9 cellular contexts compared by ENCODE assay signal in genomic region chr12:95385246-95385645, GRCh38.
DNase-seq lines count a peak whose midpoint lies in the region; ATAC-seq lines count a peak whose summit lies in the region.
"Had no signal": no experiment of that assay in that cellular context is flagged by ENCODE, and none has a peak within 500 bp of the region (broad histone marks: within the 10 kb centered on the region; RNA-seq: fewer than 3 reads in every experiment).

No MANE protein-coding gene starts in this region.

- H3K9me3 ChIP-seq in esophagus (ENCODE audit: control insufficient read depth in 2 of 2, insufficient read depth in 1 of 2, low read depth in 1 of 2, low read length in 1 of 2) = no peaks in the 10 kb centered on the region
- H3K9me3 ChIP-seq in muscle layer of duodenum (ENCODE audit: control insufficient read depth in 1 of 2, low read length in 2 of 2) = no peaks in the 10 kb centered on the region
- H3K9me3 ChIP-seq in aorta (ENCODE audit: control insufficient read depth, low read length) = no peaks in the 10 kb centered on the region

- DNase-seq in Right ventricle myocardium inferior (ENCODE audit: missing footprints) (no peak), cardiac septum (ENCODE audit: low spot score) (no peak), aorta (peak in 1 of 2 donors; percentile 52), NCI-H748 (lab: John Stamatoyannopoulos, UW; ENCODE audit: unreplicated experiment) (no peak)
- DNase-seq: ACHN had no signal

- intact Hi-C loops in Right ventricle myocardium inferior (cut with DNase I) (loop anchor here (5.0 kb wide), 1 partner anchor 87 kb away; the partner anchor contains the start of gene METAP2), cardiac septum (cut with DNase I) (loop anchor here (1.0 kb wide), 1 partner anchor 89 kb away; the partner anchor contains the start of gene METAP2), aorta (cut with DNase I) (loop anchor here in 1 of 2 donors (10.0 kb wide), 1 partner anchor 90 kb away; the partner anchor contains the start of gene METAP2)

- ATAC-seq in Right ventricle myocardium inferior = peak; percentile 93
- peak; percentile 86 for ATAC-seq in aorta (ENCODE audit: low FRiP score)
- no peak for ATAC-seq in HG02884 (IDR thresholded peaks at IDR 0.05; ENCODE audit: unreplicated experiment)
- ATAC-seq in HG03442 (IDR thresholded peaks at IDR 0.05; ENCODE audit: unreplicated experiment) = no peak

- H3K4me3 ChIP-seq in esophagus (ENCODE audit: low read depth in 1 of 2, low read length in 2 of 2) (no peak overlapping the region), muscle layer of duodenum (ENCODE audit: low read depth in 1 of 2, low read length in 2 of 2) (peak overlapping the region; percentile 53 to 61), aorta (ENCODE audit: low read length in 2 of 2) (peak overlapping the region; percentile 34 to 96)

- peak overlapping the region; percentile 65 to 81 for H3K27ac ChIP-seq in esophagus (ENCODE audit: low read depth in 2 of 2, low read length in 1 of 2)
- peak overlapping the region; percentile 40 for H3K27ac ChIP-seq in muscle layer of duodenum (ENCODE audit: low read length)
- peak overlapping the region; percentile 93 to 100 for H3K27ac ChIP-seq in aorta (ENCODE audit: low read depth in 1 of 2, low read length in 2 of 2)

- no peaks in the 10 kb centered on the region for H3K36me3 ChIP-seq in esophagus (ENCODE audit: control insufficient read depth in 2 of 2, insufficient read depth in 2 of 2, low read length in 1 of 2)
- H3K36me3 ChIP-seq in muscle layer of duodenum (ENCODE audit: control insufficient read depth in 1 of 2, insufficient read depth in 2 of 2, low read length in 2 of 2) = no peaks in the 10 kb centered on the region
- H3K36me3 ChIP-seq in aorta (ENCODE audit: control insufficient read depth in 1 of 2, insufficient read depth in 2 of 2, low read length in 1 of 2) = no peaks in the 10 kb centered on the region

- H3K27me3 ChIP-seq in esophagus (ENCODE audit: control insufficient read depth in 1 of 2, insufficient read depth in 2 of 2, low read length in 2 of 2) = no peaks in the 10 kb centered on the region
- no peaks in the 10 kb centered on the region for H3K27me3 ChIP-seq in muscle layer of duodenum (ENCODE audit: low read depth, low read length)
- no peaks in the 10 kb centered on the region for H3K27me3 ChIP-seq in aorta (ENCODE audit: control insufficient read depth in 1 of 2, insufficient read depth in 2 of 2, low read length in 1 of 2)

- WGBS in esophagus, 2 donors = 21 to 28% methylated on average over 7 of the region's 7 CpGs
- 1 to 6% methylated on average over 7 of the region's 7 CpGs for WGBS in aorta, 2 donors

- H3K4me1 ChIP-seq in esophagus (ENCODE audit: control insufficient read depth in 2 of 2, insufficient read depth in 2 of 2, low read length in 1 of 2) (no peaks in the 10 kb centered on the region), muscle layer of duodenum (ENCODE audit: control insufficient read depth in 1 of 2, insufficient read depth in 2 of 2, low read length in 2 of 2) (peaks cover 0 to 17% of the 10 kb centered on the region in 2 donors), aorta (ENCODE audit: control insufficient read depth in 1 of 2, insufficient read depth in 2 of 2, low read length in 2 of 2) (peaks cover 2 to 3% of the 10 kb centered on the region in 2 donors)

Comparison
In these comparisons a context has a peak if more than half of its experiments do, and no peak if none do; other contexts are left out.
1. ATAC-seq: peak in Right ventricle myocardium inferior (single experiment) and aorta (single experiment); none in HG02884 (single experiment) and HG03442 (single experiment).
2. H3K27ac ChIP-seq: peak in every context shown above with its lines; median percentile 96 in aorta; 73 in esophagus; 40 in muscle layer of duodenum.
3. H3K4me3 ChIP-seq: peak in muscle layer of duodenum (2 of 2) and aorta (2 of 2); none in esophagus (0 of 2).